In genomic region chr7:149776305-149776704, GRCh38 we compare ENCODE assay signal across 15 cellular contexts. TPM values are rescaled to one million over a fixed set of nuclear protein-coding genes. Genes with fewer than 3 reads are reported as not detected.
DNase-seq lines count a peak whose midpoint lies in the region; ATAC-seq and TF ChIP-seq lines count a peak whose summit lies in the region.
"Had no signal": no experiment of that assay in that cellular context is flagged by ENCODE, and none has a peak within 500 bp of the region (broad histone marks: within the 10 kb centered on the region; RNA-seq: fewer than 3 reads in every experiment).

No MANE protein-coding gene starts in this region.

- H3K4me1 Mint-ChIP-seq in Calu3 (ENCODE audit: low read depth, unreplicated experiment), result peaks cover 8% of the 10 kb centered on the region

- no peak overlapping the region for H3K56ac ChIP-seq in mesendoderm (ENCODE audit: low read length)

- no peak overlapping the region for H3K18ac ChIP-seq in mesendoderm (ENCODE audit: low read length)

- DNase-seq in Calu3 (peak; percentile 61), RPMI7951 (ENCODE audit: low read depth) (peak; percentile 32), fibroblast of the aortic adventitia (ENCODE audit: low read depth) (peak; percentile 48), myocyte (ENCODE audit: low read depth) (peak; percentile 41), T-helper 9 cell (no peak), mesendoderm (no peak), COR-L47 (lab: John Stamatoyannopoulos, UW) (no peak)
- DNase-seq: CD8-positive, alpha-beta T cell; hippocampal formation; occipital lobe; T1000; testis had no signal

- no peak overlapping the region for H3K4me3 ChIP-seq in fibroblast of the aortic adventitia (ENCODE audit: low read depth, low read length)
- no peak overlapping the region for H3K4me3 ChIP-seq in mesendoderm (ENCODE audit: low read length)
- H3K4me3 ChIP-seq: testis had no signal

- WGBS in mesendoderm (ENCODE audit: extremely low coverage, insufficient coverage, low lambda C conversion rate), result no CpG with 5 or more reads among the region's 15 CpGs

- ATAC-seq in GM18858 (IDR thresholded peaks at IDR 0.05; ENCODE audit: unreplicated experiment), result no peak
- ATAC-seq: CD8-positive, alpha-beta T cell had no signal

- H3K4ac ChIP-seq in mesendoderm (ENCODE audit: low read depth, low read length), result no peak overlapping the region

- no peaks in the 10 kb centered on the region for H3K4me1 ChIP-seq in mesendoderm (ENCODE audit: control insufficient read depth, low read depth, low read length)

- H4K5ac ChIP-seq in mesendoderm (ENCODE audit: low read length), result no peak overlapping the region

- TF ChIP-seq CTCF in Calu3 (IDR thresholded peaks at IDR 0.05; ENCODE audit: unreplicated experiment) (no peak), fibroblast of the aortic adventitia (IDR thresholded peaks at IDR 0.05; ENCODE audit: insufficient read depth, low read length) (no peak)

- peaks cover 6% of the 10 kb centered on the region for H3K27me3 ChIP-seq in mesendoderm (ENCODE audit: insufficient read depth, low read length, poor library complexity)
- H3K27me3 ChIP-seq: testis had no signal

- H2BK15ac ChIP-seq in mesendoderm (replicated peaks; ENCODE audit: low read depth), result no peak overlapping the region

- no peak overlapping the region for H3K27ac ChIP-seq in mesendoderm (ENCODE audit: low read depth, low read length)
- H3K27ac ChIP-seq: KMS-11, testis had no signal

- no peaks in the 10 kb centered on the region for H3K9me3 Mint-ChIP-seq in Calu3 (ENCODE audit: low read depth, unreplicated experiment)
- H3K9me3 Mint-ChIP-seq: activated T-helper 1 cell treated with anti-CD3 and anti-CD28 coated beads, Interleukin-12 subunit alpha, Interleukin-12 subunit beta, Interleukin-2, Interleukin-4 antibody, amounts not matched to agents 30 ng/mL and 10 ng/mL and 1 ng/mL, durations not matched to agents 14 hours and 24 hours and 36 hours; CD8-positive, alpha-beta T cell had no signal

- H3K23ac ChIP-seq in mesendoderm (ENCODE audit: low read length), result no peak overlapping the region

- H3K36me3 Mint-ChIP-seq in Calu3 (ENCODE audit: insufficient read depth, unreplicated experiment), result peaks cover 10% of the 10 kb centered on the region
- H3K36me3 Mint-ChIP-seq: CD8-positive, alpha-beta T cell had no signal

- H3K27me3 Mint-ChIP-seq in Calu3 (ENCODE audit: unreplicated experiment), result peaks cover 78% of the 10 kb centered on the region

- no peaks in the 10 kb centered on the region for H3K79me2 ChIP-seq in mesendoderm (ENCODE audit: control insufficient read depth, insufficient read depth, low read length)

- H2BK120ac ChIP-seq in mesendoderm (ENCODE audit: low read depth, low read length), result no peak overlapping the region

- no peak overlapping the region for H3K9ac ChIP-seq in mesendoderm (ENCODE audit: low read length)
- H3K9ac ChIP-seq: KMS-11 had no signal

- intact Hi-C loops in Calu3 (cut with micrococcal nuclease; ENCODE audit: unreplicated experiment), result no loop called here

- H3K4me2 ChIP-seq in mesendoderm (ENCODE audit: low read length), result no peak overlapping the region
- H3K4me2 ChIP-seq: KMS-11 had no signal

- H3K79me1 ChIP-seq in mesendoderm (ENCODE audit: low read length), result no peaks in the 10 kb centered on the region

- no peaks in the 10 kb centered on the region for H3K36me3 ChIP-seq in mesendoderm (ENCODE audit: control insufficient read depth, insufficient read depth, low read length)

- no peak overlapping the region for H3K4me3 Mint-ChIP-seq in Calu3 (ENCODE audit: low read depth, unreplicated experiment)
- H3K4me3 Mint-ChIP-seq: activated T-helper 1 cell treated with anti-CD3 and anti-CD28 coated beads, Interleukin-12 subunit alpha, Interleukin-12 subunit beta, Interleukin-2, Interleukin-4 antibody, amounts not matched to agents 30 ng/mL and 10 ng/mL and 1 ng/mL, durations not matched to agents 14 hours and 24 hours and 36 hours; CD8-positive, alpha-beta T cell had no signal

- no peak overlapping the region for H3K27ac Mint-ChIP-seq in Calu3 (ENCODE audit: unreplicated experiment)
- H3K27ac Mint-ChIP-seq: activated T-helper 1 cell treated with anti-CD3 and anti-CD28 coated beads, Interleukin-12 subunit alpha, Interleukin-12 subunit beta, Interleukin-2, Interleukin-4 antibody, amounts not matched to agents 30 ng/mL and 10 ng/mL and 1 ng/mL, durations not matched to agents 14 hours and 24 hours and 36 hours; CD8-positive, alpha-beta T cell had no signal

- no peak overlapping the region for H2AK5ac ChIP-seq in mesendoderm (ENCODE audit: low read length)

- CTCF ChIA-PET in Calu3 (lab: Charles Lee), result interaction anchor here (0.6 kb wide), 1 partner anchor 719 kb away, joined by 3 read pairs; no protein-coding TSS in a partner anchor

- BruUV-seq in Calu3 (replicated peaks; lab: Mats Ljungman, UMichigan), result no TSS peak

- H4K8ac ChIP-seq in mesendoderm (ENCODE audit: low read depth, low read length), result no peak overlapping the region

- no peak overlapping the region for H2BK5ac ChIP-seq in mesendoderm (ENCODE audit: low read length)

RNA-seq across cellular contexts. Expression of gene ZNF467, which starts 2.9 kb away (rescaled TPM):
- total RNA-seq in Calu3 (2022), result 0.54 and 2.4 TPM in 2 replicates
- total RNA-seq in RPMI7951 (2014; rRNA removed; shearing (Covaris generic)), result not detected in 2 replicates
- 0.27 and 5.1 TPM in 2 replicates for total RNA-seq in fibroblast of the aortic adventitia (ENCODE audit: low replicate concordance)
- 2.5 and 5.3 TPM in 2 replicates for total RNA-seq in myocyte
- 0.10 TPM for polyA plus RNA-seq in myocyte (2012)
- 0.04 TPM for polyA plus RNA-seq in mesendoderm (2013, experiment 1 of 2)
- 0.08 TPM for polyA plus RNA-seq in mesendoderm (2013, experiment 2 of 2)

Comparison
In these comparisons a context has a peak if more than half of its experiments do, and no peak if none do; other contexts are left out.
1. DNase-seq: peak in Calu3 (single experiment), RPMI7951 (single experiment), fibroblast of the aortic adventitia (single experiment) and myocyte (single experiment); none in T-helper 9 cell (single experiment), mesendoderm (single experiment) and COR-L47 (single experiment).